8 cellular contexts compared by ENCODE assay signal in the genomic region with DNA sequence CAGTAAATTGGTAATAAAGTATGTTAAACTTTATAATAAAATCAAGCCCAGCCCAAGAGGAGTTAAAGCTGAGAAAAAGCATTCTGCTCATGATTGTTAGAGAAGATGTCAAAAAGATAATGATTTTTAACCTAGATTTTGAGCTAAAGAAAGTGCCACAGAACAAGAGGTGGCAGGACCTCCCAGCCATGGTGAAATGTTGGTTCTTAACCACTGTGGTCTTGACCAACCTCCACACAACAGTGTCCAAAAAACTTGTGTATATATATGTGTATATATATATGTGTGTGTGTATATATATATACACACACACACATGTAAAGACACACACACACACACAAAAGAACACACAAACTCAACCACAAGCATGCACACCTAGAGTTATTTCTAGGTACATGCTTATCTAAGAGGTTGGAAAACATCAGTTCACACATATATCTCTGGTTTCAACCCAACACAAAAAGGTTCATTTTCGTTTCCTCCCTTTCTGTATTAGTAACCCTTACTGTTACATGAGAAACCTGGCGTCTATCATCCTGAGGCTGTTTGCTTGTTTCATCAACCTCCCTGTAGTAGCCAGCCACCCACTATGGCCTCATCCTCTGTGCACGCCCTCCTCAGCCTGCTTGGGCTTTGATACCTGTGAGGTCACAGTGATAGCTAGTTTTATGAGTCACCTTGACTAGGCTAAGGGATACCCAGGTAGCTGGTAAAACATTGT.
DNase-seq lines count a peak whose midpoint lies in the region; ATAC-seq lines count a peak whose summit lies in the region.

No MANE protein-coding gene starts in this region.

- no peaks in the 10 kb centered on the region for H3K9me2 ChIP-seq in GM23248 (ENCODE audit: insufficient read depth)

- no peaks in the 10 kb centered on the region for H3F3A ChIP-seq in GM23248 (ENCODE audit: insufficient read depth)

- no peak overlapping the region for H2AFZ ChIP-seq in GM23248

- no peak overlapping the region for H3K4me2 ChIP-seq in GM23248 (ENCODE audit: unreplicated experiment)

- no peaks in the 10 kb centered on the region for H3K27me3 Mint-ChIP-seq in activated CD4-positive, alpha-beta T cell treated with anti-CD3 and anti-CD28 coated beads, Interleukin-2, amount 10 ng/mL, durations not matched to agents 24 days and 14 days
- no peaks in the 10 kb centered on the region for H3K27me3 Mint-ChIP-seq in activated T-cell treated with anti-CD3 and anti-CD28 coated beads, Interleukin-2, amount 50 U/mL, for 24 hours

- H3K36me3 ChIP-seq in GM23248 (ENCODE audit: low read depth), result no peaks in the 10 kb centered on the region

- no peak overlapping the region for H3K9ac ChIP-seq in GM23248

- H4K20me1 ChIP-seq in GM23248 (ENCODE audit: insufficient read depth), result no peaks in the 10 kb centered on the region

- H3K27ac Mint-ChIP-seq in activated CD4-positive, alpha-beta T cell treated with anti-CD3 and anti-CD28 coated beads, Interleukin-2, amount 10 ng/mL, durations not matched to agents 24 days and 14 days, result peak overlapping the region; percentile 84
- peak overlapping the region; percentile 87 for H3K27ac Mint-ChIP-seq in activated T-cell treated with anti-CD3 and anti-CD28 coated beads, Interleukin-2, amount 50 U/mL, for 24 hours

- no peak overlapping the region for H3K4me3 ChIP-seq in GM23248

- H3K4me1 ChIP-seq in GM23248 (ENCODE audit: insufficient read depth), result no peaks in the 10 kb centered on the region

- DNase-seq in activated CD4-positive, alpha-beta T cell treated with anti-CD3 and anti-CD28 coated beads, Interleukin-2, amount 10 ng/mL, durations not matched to agents 24 days and 14 days, result peak; percentile 81
- DNase-seq in activated CD4-positive, alpha-beta T cell treated with anti-CD3 and anti-CD28 coated beads, Interleukin-2, amount 50 U/mL, for 1 hour, result no peak
- DNase-seq in activated T-cell treated with anti-CD3 and anti-CD28 coated beads, Interleukin-2, amount 50 U/mL, for 24 hours, result peak; percentile 60
- DNase-seq in stimulated activated CD8-positive, alpha-beta memory T cell treated with anti-CD3 and anti-CD28 coated beads, Interleukin-4, amount 100 ng/mL, for 24 hours (ENCODE audit: low read depth), result peak; percentile 14
- no peak for DNase-seq in G401 (ENCODE audit: low spot score)
- no peak for DNase-seq in GM23248
- no peak for DNase-seq in GDM1 (lab: John Stamatoyannopoulos, UW)

- intact Hi-C loops in activated CD4-positive, alpha-beta T cell treated with anti-CD3 and anti-CD28 coated beads, Interleukin-2, amount 10 ng/mL, durations not matched to agents 24 days and 14 days (cut with micrococcal nuclease), result loop anchor here (1.0 to 5.0 kb wide), 13 partner anchors 42 to 635 kb away; no protein-coding TSS in a partner anchor

- 91 to 93% methylated on average over 3 of the region's 3 CpGs for WGBS in GM23248 (ENCODE audit: low coverage in 1 of 2, low lambda C conversion rate in 2 of 2, missing lambda C conversion rate in 2 of 2), 2 experiments

- peaks cover 23% of the 10 kb centered on the region for H3K4me1 Mint-ChIP-seq in activated CD4-positive, alpha-beta T cell treated with anti-CD3 and anti-CD28 coated beads, Interleukin-2, amount 10 ng/mL, durations not matched to agents 24 days and 14 days
- H3K4me1 Mint-ChIP-seq in activated T-cell treated with anti-CD3 and anti-CD28 coated beads, Interleukin-2, amount 50 U/mL, for 24 hours (ENCODE audit: low read depth), result peaks cover 42% of the 10 kb centered on the region

- no peaks in the 10 kb centered on the region for H3K9me3 ChIP-seq in GM23248 (ENCODE audit: low read depth)

- in situ Hi-C loops in G401 (cut with HindIII; ENCODE audit: low sequenced_read_pairs) (no loop called here), GM23248 (cut with MboI) (no loop called here)

- no peak overlapping the region for H3K27ac ChIP-seq in GM23248

- peak overlapping the region; percentile 7 for H3K4me3 Mint-ChIP-seq in activated CD4-positive, alpha-beta T cell treated with anti-CD3 and anti-CD28 coated beads, Interleukin-2, amount 10 ng/mL, durations not matched to agents 24 days and 14 days
- peak overlapping the region; percentile 21 for H3K4me3 Mint-ChIP-seq in activated T-cell treated with anti-CD3 and anti-CD28 coated beads, Interleukin-2, amount 50 U/mL, for 24 hours

- H3K27me3 ChIP-seq in GM23248 (replicated peaks; ENCODE audit: insufficient read depth), result no peaks in the 10 kb centered on the region

- no peaks in the 10 kb centered on the region for H3K79me2 ChIP-seq in GM23248 (ENCODE audit: insufficient read depth)

- H3K36me3 Mint-ChIP-seq in activated CD4-positive, alpha-beta T cell treated with anti-CD3 and anti-CD28 coated beads, Interleukin-2, amount 10 ng/mL, durations not matched to agents 24 days and 14 days (ENCODE audit: low read depth), result peaks cover 5% of the 10 kb centered on the region
- no peaks in the 10 kb centered on the region for H3K36me3 Mint-ChIP-seq in activated T-cell treated with anti-CD3 and anti-CD28 coated beads, Interleukin-2, amount 50 U/mL, for 24 hours (ENCODE audit: low read depth)

- H3K9me3 Mint-ChIP-seq in activated CD4-positive, alpha-beta T cell treated with anti-CD3 and anti-CD28 coated beads, Interleukin-2, amount 10 ng/mL, durations not matched to agents 24 days and 14 days, result peaks cover 16% of the 10 kb centered on the region
- peaks cover 7% of the 10 kb centered on the region for H3K9me3 Mint-ChIP-seq in activated T-cell treated with anti-CD3 and anti-CD28 coated beads, Interleukin-2, amount 50 U/mL, for 24 hours

- ATAC-seq in HG02938 (IDR thresholded peaks at IDR 0.05; ENCODE audit: unreplicated experiment), result peak; percentile 96

Comparison
In these comparisons a context has a peak if more than half of its experiments do, and no peak if none do; other contexts are left out.
1. DNase-seq: peak in activated CD4-positive, alpha-beta T cell treated with anti-CD3 and anti-CD28 coated beads, Interleukin-2, amount 10 ng/mL, durations not matched to agents 24 days and 14 days (single experiment), activated T-cell treated with anti-CD3 and anti-CD28 coated beads, Interleukin-2, amount 50 U/mL, for 24 hours (single experiment) and stimulated activated CD8-positive, alpha-beta memory T cell treated with anti-CD3 and anti-CD28 coated beads, Interleukin-4, amount 100 ng/mL, for 24 hours (single experiment); none in activated CD4-positive, alpha-beta T cell treated with anti-CD3 and anti-CD28 coated beads, Interleukin-2, amount 50 U/mL, for 1 hour (single experiment), G401 (single experiment), GM23248 (single experiment) and GDM1 (single experiment).